Comparison of ENCODE assay signal across 22 cellular contexts in genomic region chr9:104798209-104798995, GRCh38.
"Had no signal": no experiment of that assay in that cellular context is flagged by ENCODE, and none has a peak within 500 bp of the region (broad histone marks: within the 10 kb centered on the region; RNA-seq: fewer than 3 reads in every experiment).

No MANE protein-coding gene starts in this region.

- H3K9me3 ChIP-seq: colonic mucosa, gastrocnemius medialis, neutrophil, sigmoid colon, tibial artery, upper lobe of left lung, vagina had no signal

- ATAC-seq: gastrocnemius medialis, left cardiac atrium, left ventricle myocardium superior had no signal

- H3K27ac Mint-ChIP-seq: endodermal cell, immature natural killer cell, nephron had no signal

- H3K9me3 Mint-ChIP-seq: endodermal cell, immature natural killer cell, naive B cell, nephron had no signal

- H3K4me1 ChIP-seq: colonic mucosa, gastrocnemius medialis, tibial artery, vagina had no signal

- H3K4me3 Mint-ChIP-seq: endodermal cell, immature natural killer cell, nephron had no signal

- H3K27me3 Mint-ChIP-seq: naive B cell had no signal

- DNase-seq: colonic mucosa; effector CD4-positive, alpha-beta T cell; endodermal cell; gastrocnemius medialis; immature natural killer cell; kidney; left cardiac atrium; left ventricle myocardium superior; mesendoderm; naive B cell; posterior cingulate gyrus; sigmoid colon; stimulated activated CD4-positive, alpha-beta T cell treated with anti-CD3 and anti-CD28 coated beads, Interleukin-2, amount 100 ng/mL, for 24 hours; stimulated activated CD4-positive, alpha-beta T cell treated with anti-CD3 and anti-CD28 coated beads, Interleukin-4, amount 100 ng/mL, for 4 hours; stimulated activated naive CD4-positive, alpha-beta T cell; tibial artery; upper lobe of left lung had no signal

- H3K27me3 ChIP-seq: colonic mucosa, gastrocnemius medialis, neutrophil, sigmoid colon, tibial artery, upper lobe of left lung, vagina had no signal

- H3K27ac ChIP-seq: colonic mucosa, skin epidermis, tibial artery, upper lobe of left lung, vagina had no signal

- H3K4me1 Mint-ChIP-seq: immature natural killer cell had no signal

- H3K36me3 Mint-ChIP-seq: immature natural killer cell had no signal

- H3K4me3 ChIP-seq: colonic mucosa, gastrocnemius medialis, lung, sigmoid colon, skin epidermis, tibial artery, upper lobe of left lung, vagina had no signal
